Comparison of ENCODE assay signal across 15 cellular contexts in genomic region chr9:69200071-69200470, GRCh38. TPM values are rescaled to one million over a fixed set of nuclear protein-coding genes. Genes with fewer than 3 reads are reported as not detected.
DNase-seq lines count a peak whose midpoint lies in the region; ATAC-seq and TF ChIP-seq lines count a peak whose summit lies in the region.
"Had no signal": no experiment of that assay in that cellular context is flagged by ENCODE, and none has a peak within 500 bp of the region (broad histone marks: within the 10 kb centered on the region; RNA-seq: fewer than 3 reads in every experiment).

No MANE protein-coding gene starts in this region.

- DNase-seq in cardiac muscle cell (ENCODE audit: low read depth in 1 of 2, low spot score in 1 of 2) = peak in 1 of 2 donors; percentile 64
- no peak for DNase-seq in cardiac septum (ENCODE audit: low spot score)
- peak; percentile 72 for DNase-seq in RWPE2 (ENCODE audit: low spot score)
- DNase-seq in stimulated activated effector memory CD8-positive, alpha-beta T cell treated with anti-CD3 and anti-CD28 coated beads, Interleukin-12 subunit alpha, Interleukin-12 subunit beta, amount 100 ng/mL, for 72 hours (ENCODE audit: low spot score in 2 of 2) = no peak
- no peak for DNase-seq in T-cell
- DNase-seq in DMS79 (lab: John Stamatoyannopoulos, UW) = no peak
- no peak for DNase-seq in Kasumi-1 (lab: John Stamatoyannopoulos, UW)
- DNase-seq: hippocampal formation, NCI-H345, stomach had no signal

- no peak for TF ChIP-seq POLR2A in gastroesophageal sphincter (IDR thresholded peaks at IDR 0.05)

- H3K27me3 ChIP-seq in cardiac muscle cell (no peaks in the 10 kb centered on the region), RWPE2 (ENCODE audit: insufficient read depth, poor library complexity, severe bottlenecking) (no peaks in the 10 kb centered on the region), gastroesophageal sphincter (no peaks in the 10 kb centered on the region)
- H3K27me3 ChIP-seq: stomach had no signal

- H3K27ac ChIP-seq in cardiac muscle cell (no peak overlapping the region), RWPE2 (ENCODE audit: poor library complexity, severe bottlenecking) (peak overlapping the region; percentile 2), gastroesophageal sphincter (no peak overlapping the region)
- H3K27ac ChIP-seq: SK-N-MC, stomach had no signal

- H3K4me3 ChIP-seq in cardiac muscle cell = no peak overlapping the region
- H3K4me3 ChIP-seq in RWPE2 (ENCODE audit: severe bottlenecking) = no peak overlapping the region
- H3K4me3 ChIP-seq in gastroesophageal sphincter = no peak overlapping the region
- H3K4me3 ChIP-seq: SK-N-MC, stomach had no signal

- peaks cover 16% of the 10 kb centered on the region for H3K4me1 Mint-ChIP-seq in stimulated activated effector memory CD8-positive, alpha-beta T cell treated with anti-CD3 and anti-CD28 coated beads, Interleukin-12 subunit alpha, Interleukin-12 subunit beta, amount 100 ng/mL, for 72 hours
- peaks cover 8 to 20% (median 18%) of the 10 kb centered on the region in 3 donors for H3K4me1 Mint-ChIP-seq in T-cell

- no peaks in the 10 kb centered on the region for H3K9me3 Mint-ChIP-seq in stimulated activated effector memory CD8-positive, alpha-beta T cell treated with anti-CD3 and anti-CD28 coated beads, Interleukin-12 subunit alpha, Interleukin-12 subunit beta, amount 100 ng/mL, for 72 hours
- no peaks in the 10 kb centered on the region for H3K9me3 Mint-ChIP-seq in T-cell
- H3K9me3 Mint-ChIP-seq: brain, IgD-negative memory B cell, nephron had no signal

- H3K27ac Mint-ChIP-seq in stimulated activated effector memory CD8-positive, alpha-beta T cell treated with anti-CD3 and anti-CD28 coated beads, Interleukin-12 subunit alpha, Interleukin-12 subunit beta, amount 100 ng/mL, for 72 hours = no peak overlapping the region
- H3K27ac Mint-ChIP-seq in T-cell = no peak overlapping the region
- H3K27ac Mint-ChIP-seq: brain, IgD-negative memory B cell, nephron had no signal

- ATAC-seq in RWPE2 (ENCODE audit: low read depth) (peak; percentile 92), gastroesophageal sphincter (peak; percentile 65), T-cell (replicated peaks in 1 of 4) (no peak)
- peak; percentile 36 for ATAC-seq in stimulated activated effector memory CD8-positive, alpha-beta T cell treated with anti-CD3 and anti-CD28 coated beads, Interleukin-12 subunit alpha, Interleukin-12 subunit beta, amount 100 ng/mL, for 72 hours

- POLR2A ChIA-PET in T-cell (lab: Charles Lee) = no interaction called here

- no peak overlapping the region for H3K4me3 Mint-ChIP-seq in stimulated activated effector memory CD8-positive, alpha-beta T cell treated with anti-CD3 and anti-CD28 coated beads, Interleukin-12 subunit alpha, Interleukin-12 subunit beta, amount 100 ng/mL, for 72 hours
- H3K4me3 Mint-ChIP-seq in T-cell = peak overlapping the region in 1 of 3 donors; percentile 23
- H3K4me3 Mint-ChIP-seq: brain, IgD-negative memory B cell, nephron had no signal

- H3K36me3 ChIP-seq in cardiac muscle cell = no peaks in the 10 kb centered on the region
- 0 out of 2 replicates have a peak, but pooled peaks cover 3% of the 10 kb centered on the region for H3K36me3 ChIP-seq in RWPE2 (ENCODE audit: low read depth)
- H3K36me3 ChIP-seq in gastroesophageal sphincter = no peaks in the 10 kb centered on the region
- H3K36me3 ChIP-seq: stomach had no signal

- intact Hi-C loops in cardiac septum (cut with DNase I) = no loop called here

- CTCF ChIA-PET in T-cell (lab: Charles Lee) = interaction anchor here in 1 of 2 donors (0.6 kb wide), 1 partner anchor 9 kb away, joined by 3 read pairs; no protein-coding TSS in a partner anchor

- no peaks in the 10 kb centered on the region for H3K27me3 Mint-ChIP-seq in T-cell

- peak; percentile 9 for TF ChIP-seq CTCF in cardiac muscle cell (IDR thresholded peaks at IDR 0.05; ENCODE audit: low read depth, low read length)
- peak; percentile 43 for TF ChIP-seq CTCF in RWPE2 (IDR thresholded peaks at IDR 0.05; ENCODE audit: poor library complexity, severe bottlenecking)
- no peak for TF ChIP-seq CTCF in gastroesophageal sphincter (IDR thresholded peaks at IDR 0.05)

- no peak for TF ChIP-seq EP300 in gastroesophageal sphincter (IDR thresholded peaks at IDR 0.05)

- 60 to 64% methylated on average over 1 to 5 of the region's 6 CpGs for WGBS in gastroesophageal sphincter (ENCODE audit: low coverage in 1 of 2), 2 donors

- H3K9me3 ChIP-seq in cardiac muscle cell (ENCODE audit: low read depth) (no peaks in the 10 kb centered on the region), RWPE2 (ENCODE audit: severe bottlenecking) (no peaks in the 10 kb centered on the region), gastroesophageal sphincter (no peaks in the 10 kb centered on the region)
- H3K9me3 ChIP-seq: stomach had no signal

- H3K4me1 ChIP-seq in cardiac muscle cell (ENCODE audit: low read depth) (peaks cover 32% of the 10 kb centered on the region), RWPE2 (ENCODE audit: insufficient read depth, poor library complexity, severe bottlenecking) (peaks cover 15% of the 10 kb centered on the region), gastroesophageal sphincter (peaks cover 7 to 51% (median 25%) of the 10 kb centered on the region in 3 donors)

- H3K36me3 Mint-ChIP-seq in stimulated activated effector memory CD8-positive, alpha-beta T cell treated with anti-CD3 and anti-CD28 coated beads, Interleukin-12 subunit alpha, Interleukin-12 subunit beta, amount 100 ng/mL, for 72 hours = no peaks in the 10 kb centered on the region
- no peaks in the 10 kb centered on the region for H3K36me3 Mint-ChIP-seq in T-cell
- H3K36me3 Mint-ChIP-seq: brain had no signal

RNA-seq across cellular contexts. Expression of gene TJP2, which starts 26.0 kb away (rescaled TPM):
- total RNA-seq in cardiac muscle cell (81.3 and 102 TPM in 2 replicates), cardiac septum (67.0 TPM), gastroesophageal sphincter (100 to 1,000 TPM in 2 of 4 donors, 10 to 100 TPM in 2; 39.3 to 147 (median 104) TPM), T-cell (10 to 100 TPM in 1 of 5 donors, 1 to 10 TPM in 4; 6.4 to 10.4 (median 6.6) TPM)
- polyA plus RNA-seq in cardiac muscle cell = 69.3 and 105 TPM in 2 replicates

Comparison
In these comparisons a context has a peak if more than half of its experiments do, and no peak if none do; other contexts are left out.
1. CTCF ChIP-seq: peak in cardiac muscle cell (single experiment) and RWPE2 (single experiment); none in gastroesophageal sphincter (0 of 4).
2. ATAC-seq: peak in RWPE2 (single experiment), gastroesophageal sphincter (single experiment) and stimulated activated effector memory CD8-positive, alpha-beta T cell treated with anti-CD3 and anti-CD28 coated beads, Interleukin-12 subunit alpha, Interleukin-12 subunit beta, amount 100 ng/mL, for 72 hours (single experiment); none in T-cell (0 of 4).